Comparison of ENCODE assay signal across 1 cellular context in the genomic region with DNA sequence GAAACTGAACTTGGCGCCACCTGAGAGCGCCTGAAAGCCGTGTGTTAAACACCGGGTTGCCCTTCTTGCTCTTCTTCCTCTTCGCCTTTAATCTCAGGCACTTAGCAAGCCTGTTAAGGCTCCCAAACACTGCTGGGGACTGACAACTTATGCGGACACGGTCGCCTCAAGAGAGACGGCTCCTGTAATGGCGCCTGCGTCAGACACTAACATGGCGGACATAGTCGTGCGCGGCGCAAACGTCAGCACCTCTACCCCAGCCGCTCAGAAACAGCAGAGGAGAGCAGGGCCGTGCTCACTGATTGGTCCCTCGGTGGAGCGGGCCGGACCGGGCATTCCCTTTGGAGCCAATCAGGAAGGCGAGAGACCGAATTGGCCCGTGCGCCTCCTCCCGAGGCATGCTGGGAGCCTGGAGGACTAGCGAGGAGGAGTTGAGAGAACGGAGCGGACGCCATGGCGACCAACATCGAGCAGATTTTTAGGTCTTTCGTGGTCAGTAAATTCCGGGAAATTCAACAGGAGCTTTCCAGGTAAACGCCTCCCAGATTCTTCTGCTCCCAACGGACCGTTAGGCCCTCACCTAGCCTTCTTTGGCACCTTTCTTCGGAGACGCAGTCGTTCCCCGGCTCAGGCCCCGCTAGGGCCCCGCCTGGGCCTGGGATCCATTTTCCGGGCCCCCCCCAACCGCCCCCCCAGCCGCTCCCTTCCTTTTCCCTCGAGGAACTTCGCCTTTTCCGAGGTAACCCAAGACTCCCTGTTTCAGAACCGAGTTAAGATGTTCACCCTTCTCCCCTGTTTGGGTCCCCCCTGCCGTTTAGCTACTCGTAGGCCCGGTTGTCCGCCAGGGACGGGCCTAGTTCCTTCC.
A peak's percentile ranks its signal among the peaks of the same experiment; 100 is the strongest.
TF ChIP-seq lines count a peak whose summit lies in the region.

A gene with protein sequence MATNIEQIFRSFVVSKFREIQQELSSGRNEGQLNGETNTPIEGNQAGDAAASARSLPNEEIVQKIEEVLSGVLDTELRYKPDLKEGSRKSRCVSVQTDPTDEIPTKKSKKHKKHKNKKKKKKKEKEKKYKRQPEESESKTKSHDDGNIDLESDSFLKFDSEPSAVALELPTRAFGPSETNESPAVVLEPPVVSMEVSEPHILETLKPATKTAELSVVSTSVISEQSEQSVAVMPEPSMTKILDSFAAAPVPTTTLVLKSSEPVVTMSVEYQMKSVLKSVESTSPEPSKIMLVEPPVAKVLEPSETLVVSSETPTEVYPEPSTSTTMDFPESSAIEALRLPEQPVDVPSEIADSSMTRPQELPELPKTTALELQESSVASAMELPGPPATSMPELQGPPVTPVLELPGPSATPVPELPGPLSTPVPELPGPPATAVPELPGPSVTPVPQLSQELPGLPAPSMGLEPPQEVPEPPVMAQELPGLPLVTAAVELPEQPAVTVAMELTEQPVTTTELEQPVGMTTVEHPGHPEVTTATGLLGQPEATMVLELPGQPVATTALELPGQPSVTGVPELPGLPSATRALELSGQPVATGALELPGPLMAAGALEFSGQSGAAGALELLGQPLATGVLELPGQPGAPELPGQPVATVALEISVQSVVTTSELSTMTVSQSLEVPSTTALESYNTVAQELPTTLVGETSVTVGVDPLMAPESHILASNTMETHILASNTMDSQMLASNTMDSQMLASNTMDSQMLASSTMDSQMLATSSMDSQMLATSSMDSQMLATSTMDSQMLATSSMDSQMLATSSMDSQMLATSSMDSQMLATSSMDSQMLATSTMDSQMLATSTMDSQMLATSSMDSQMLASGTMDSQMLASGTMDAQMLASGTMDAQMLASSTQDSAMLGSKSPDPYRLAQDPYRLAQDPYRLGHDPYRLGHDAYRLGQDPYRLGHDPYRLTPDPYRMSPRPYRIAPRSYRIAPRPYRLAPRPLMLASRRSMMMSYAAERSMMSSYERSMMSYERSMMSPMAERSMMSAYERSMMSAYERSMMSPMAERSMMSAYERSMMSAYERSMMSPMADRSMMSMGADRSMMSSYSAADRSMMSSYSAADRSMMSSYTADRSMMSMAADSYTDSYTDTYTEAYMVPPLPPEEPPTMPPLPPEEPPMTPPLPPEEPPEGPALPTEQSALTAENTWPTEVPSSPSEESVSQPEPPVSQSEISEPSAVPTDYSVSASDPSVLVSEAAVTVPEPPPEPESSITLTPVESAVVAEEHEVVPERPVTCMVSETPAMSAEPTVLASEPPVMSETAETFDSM (N-terminal part only) (plus strand): TSS at position 399 of the 865 bp plus-strand sequence. CDS start 55 bp downstream, at position 454.

TF ChIP-seq in H1, 55 proteins besides CTCF, POLR2A, EP300 and RAD21 (continues in another document):
- TF ChIP-seq CHD7 (IDR thresholded peaks at IDR 0.05; ENCODE audit: insufficient replicate concordance, low read length) (no peak), TEAD4 (IDR thresholded peaks at IDR 0.05; ENCODE audit: low read depth, low read length) (peak; percentile 40), EGR1 (IDR thresholded peaks at IDR 0.05; ENCODE audit: borderline replicate concordance, low read depth, low read length) (no peak), TCF12 (IDR thresholded peaks at IDR 0.05; ENCODE audit: low read depth, low read length) (no peak), SIRT6 (IDR thresholded peaks at IDR 0.05; ENCODE audit: low read length) (no peak), FOSL1 (IDR thresholded peaks at IDR 0.05; ENCODE audit: insufficient read depth, low read depth, low read length) (no peak), SIX5 (IDR thresholded peaks at IDR 0.05; ENCODE audit: low read depth, low read length) (no peak), SUZ12 (IDR thresholded peaks at IDR 0.05; ENCODE audit: low read length) (no peak), JUN (IDR thresholded peaks at IDR 0.05; ENCODE audit: low read depth, low read length) (no peak), NRF1 (IDR thresholded peaks at IDR 0.05; ENCODE audit: low read depth, low read length) (no peak), JUND (IDR thresholded peaks at IDR 0.05; ENCODE audit: low read length) (no peak), USF2 (IDR thresholded peaks at IDR 0.05; ENCODE audit: low read length) (no peak), SP1 (IDR thresholded peaks at IDR 0.05; ENCODE audit: low read depth, low read length) (peak; percentile 71), PHF8 (conservative IDR thresholded peaks at IDR 0.05; ENCODE audit: low read depth, low read length) (peak; percentile 97), CTBP2 (IDR thresholded peaks at IDR 0.05; ENCODE audit: borderline replicate concordance, insufficient read depth, insufficient read length, low read length) (no peak), SAP30 (IDR thresholded peaks at IDR 0.05; ENCODE audit: insufficient read depth, insufficient replicate concordance, low read length) (peak; percentile 51), ZNF274 (IDR thresholded peaks at IDR 0.05; ENCODE audit: borderline replicate concordance, extremely low read depth, low read length) (no peak), TBP (IDR thresholded peaks at IDR 0.05; ENCODE audit: low read depth, low read length) (peak; percentile 93), YY1 (IDR thresholded peaks at IDR 0.05; ENCODE audit: low read depth, low read length) (peak; percentile 98), SRF (IDR thresholded peaks at IDR 0.05; ENCODE audit: low read depth, low read length) (no peak), CREB1 (IDR thresholded peaks at IDR 0.05) (peak; percentile 91), ATF2 (IDR thresholded peaks at IDR 0.05; ENCODE audit: low read length) (peak; percentile 84), BCL11A (IDR thresholded peaks at IDR 0.05; ENCODE audit: low read depth in 2 of 2, low read length in 2 of 2) (no peak), NANOG (IDR thresholded peaks at IDR 0.05; ENCODE audit: insufficient read depth, low read depth, low read length, poor library complexity, severe bottlenecking) (no peak), RFX5 (IDR thresholded peaks at IDR 0.05; ENCODE audit: borderline replicate concordance, low read depth, low read length) (peak; percentile 85), GTF2F1 (IDR thresholded peaks at IDR 0.05; ENCODE audit: borderline replicate concordance, low read depth, low read length) (peak; percentile 78; the same call in 1 of the 2 replicates), ATF3 (IDR thresholded peaks at IDR 0.05; ENCODE audit: insufficient read depth, low read depth, low read length) (no peak), MAFK (IDR thresholded peaks at IDR 0.05; ENCODE audit: low read depth, low read length) (no peak), E2F6 (IDR thresholded peaks at IDR 0.05) (peak; percentile 40), CBX5 (IDR thresholded peaks at IDR 0.05; ENCODE audit: low read depth, low read length) (no peak), GABPA (IDR thresholded peaks at IDR 0.05; ENCODE audit: borderline replicate concordance, insufficient read depth, low read length) (no peak), EZH2 (IDR thresholded peaks at IDR 0.05; ENCODE audit: low read depth, low read length, severe bottlenecking) (no peak), CBX8 (IDR thresholded peaks at IDR 0.05; ENCODE audit: borderline replicate concordance, low read depth, low read length) (no peak), KDM4A (IDR thresholded peaks at IDR 0.05; ENCODE audit: low read depth, low read length, severe bottlenecking) (no peak), CHD1 (IDR thresholded peaks at IDR 0.05; ENCODE audit: low read depth, low read length) (no peak), HDAC2 (IDR thresholded peaks at IDR 0.05; ENCODE audit: borderline replicate concordance in 1 of 2, low read depth in 2 of 2, low read length in 2 of 2) (no peak), POLR2AphosphoS5 (IDR thresholded peaks at IDR 0.05; ENCODE audit: low read depth, low read length) (peak; percentile 97), KDM1A (IDR thresholded peaks at IDR 0.05; ENCODE audit: borderline replicate concordance, low read length) (no peak)
- TF ChIP-seq, protein P1, sequence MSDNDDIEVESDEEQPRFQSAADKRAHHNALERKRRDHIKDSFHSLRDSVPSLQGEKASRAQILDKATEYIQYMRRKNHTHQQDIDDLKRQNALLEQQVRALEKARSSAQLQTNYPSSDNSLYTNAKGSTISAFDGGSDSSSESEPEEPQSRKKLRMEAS (IDR thresholded peaks at IDR 0.05) = peak; percentile 85
